Comparison of ENCODE assay signal across 8 cellular contexts in the genomic region with DNA sequence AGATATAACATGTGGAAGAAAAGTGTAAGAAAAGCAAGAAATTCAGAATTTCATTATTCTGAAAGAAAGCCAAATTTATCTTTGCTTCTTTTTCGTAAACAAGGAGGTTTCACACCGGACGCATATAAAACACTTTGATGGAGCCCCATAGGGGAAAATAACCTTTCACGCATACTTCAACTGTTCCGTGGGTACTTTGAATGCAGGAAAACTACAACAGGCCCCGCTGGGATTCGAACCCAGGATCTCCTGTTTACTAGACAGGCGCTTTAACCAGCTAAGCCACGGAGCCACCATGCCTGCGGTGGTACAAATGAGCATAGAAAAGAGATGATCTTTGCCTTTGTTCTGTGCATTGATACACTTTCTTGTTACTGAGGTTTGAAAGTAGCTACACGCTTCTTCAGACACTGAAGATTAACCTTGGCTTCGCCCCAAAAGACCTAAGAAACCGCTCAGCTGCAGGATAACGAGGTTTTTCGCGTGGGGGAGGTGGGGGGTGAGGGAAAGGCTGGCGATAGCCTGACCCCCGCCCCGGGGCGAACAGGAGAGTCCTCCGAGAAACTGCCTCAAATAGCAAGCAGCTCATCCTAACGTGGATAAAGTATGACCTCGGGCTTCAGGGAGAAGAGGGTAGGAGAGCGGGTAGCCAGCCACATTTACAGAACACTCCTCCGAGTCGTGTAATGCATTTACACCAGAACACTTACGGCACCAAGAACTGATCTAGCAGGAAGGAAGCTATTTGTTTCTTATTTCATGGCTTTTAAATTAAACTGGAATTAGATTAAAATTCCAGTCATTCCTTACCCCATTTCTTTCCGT. TPM values are rescaled to one million over a fixed set of nuclear protein-coding genes. Genes with fewer than 3 reads are reported as not detected.
DNase-seq lines count a peak whose midpoint lies in the region; ATAC-seq, FAIRE-seq and TF ChIP-seq lines count a peak whose summit lies in the region.

No MANE protein-coding gene starts in this region.

- H3K9me3 ChIP-seq in DND-41 (ENCODE audit: insufficient read depth, low read length, severe bottlenecking) = no peaks in the 10 kb centered on the region
- H3K9me3 ChIP-seq in HepG2 (ENCODE audit: low read length) = no peaks in the 10 kb centered on the region

- intact Hi-C loops in HepG2 (cut with micrococcal nuclease; ENCODE audit: unreplicated experiment) = loop anchor here (1.0 to 10.0 kb wide), 3 partner anchors 12 to 508 kb away; a partner anchor contains a TSS

- WGBS in HepG2 (ENCODE audit: low lambda C conversion rate) = under 1% methylated on average over 28 of the region's 28 CpGs

- 0 out of 4 replicates have a peak, but pooled peaks of 1 of the 2 experiments have one; percentile 47 for TF ChIP-seq EP300 in HepG2 (IDR thresholded peaks at IDR 0.05; ENCODE audit: low read depth in 2 of 2, low read length in 2 of 2)
- TF ChIP-seq EP300 in HepG2 (CRISPR knock-in tag; IDR thresholded peaks at IDR 0.05; ENCODE audit: borderline replicate concordance) = no peak

- no peak for TF ChIP-seq POLR2A in HepG2 (IDR thresholded peaks at IDR 0.05; ENCODE audit: insufficient read depth in 1 of 2, low read depth in 2 of 2, low read length in 2 of 2)

- H3K4me3 ChIP-seq in DND-41 (ENCODE audit: low read depth in 1 of 2, low read length in 2 of 2) (peak overlapping the region; percentile 41 to 79), HepG2 (replicated peaks in 1 of 3; ENCODE audit: insufficient read depth in 1 of 3, low read depth in 2 of 3, low read length in 3 of 3) (peak overlapping the region; percentile 67 to 78 (median 77))

- ATAC-seq in DND-41 (ENCODE audit: insufficient read depth, low read depth) (peak; percentile 55), HG03442 (IDR thresholded peaks at IDR 0.05; ENCODE audit: unreplicated experiment) (peak; percentile 27), HepG2 (peak; percentile 47), GM18873 (IDR thresholded peaks at IDR 0.05; ENCODE audit: low FRiP score, unreplicated experiment) (no peak)

- H3K9ac ChIP-seq in DND-41 (ENCODE audit: low read depth, low read length) (peak overlapping the region; percentile 70), HepG2 (ENCODE audit: insufficient read depth, low read depth, low read length) (peak overlapping the region; percentile 62)

- H3K36me3 ChIP-seq in DND-41 (ENCODE audit: insufficient read depth, low read length) (no peaks in the 10 kb centered on the region), HepG2 (replicated peaks in 1 of 2; ENCODE audit: control insufficient read depth in 1 of 2, insufficient read depth in 2 of 2, low read length in 2 of 2) (no peaks in the 10 kb centered on the region)

- BruUV-seq in HepG2 (replicated peaks; lab: Mats Ljungman, UMichigan) = no TSS peak

- CTCF ChIA-PET in HepG2 (lab: Yijun Ruan, JAX; ENCODE audit: low intra/inter-chr PET ratio, low total read pairs) = no interaction called here

- DNase-seq in DND-41 (peak; percentile 93), NCI-H69 (lab: John Stamatoyannopoulos, UW) (peak; percentile 92), dermis blood vessel endothelial cell (peak; percentile 92), HepG2 (ENCODE audit: low spot score) (peak; percentile 91)
- peak; percentile 91 for DNase-seq in activated CD4-positive, alpha-beta T cell treated with anti-CD3 and anti-CD28 coated beads, Interleukin-2, amount 50 U/mL, for 1 hour
- peak; percentile 97 for DNase-seq in stimulated activated CD4-positive, alpha-beta T cell treated with anti-CD3 and anti-CD28 coated beads, Interleukin-2, amount 100 ng/mL, for 48 hours

- no peaks in the 10 kb centered on the region for H3K27me3 ChIP-seq in DND-41 (ENCODE audit: insufficient read depth, low read length, poor library complexity)
- no peaks in the 10 kb centered on the region for H3K27me3 ChIP-seq in HepG2 (ENCODE audit: control insufficient read depth in 1 of 2, insufficient read depth in 2 of 2, low read length in 2 of 2)

- peak; percentile 37 for FAIRE-seq in HepG2 (lab: Jason Lieb, UNC)

- H3K27ac ChIP-seq in DND-41 (ENCODE audit: low read length) = peak overlapping the region; percentile 84
- H3K27ac ChIP-seq in HepG2 (ENCODE audit: extremely low read length, insufficient read depth, low read length) = peak overlapping the region; percentile 56

- no peak for TF ChIP-seq CTCF in DND-41 (IDR thresholded peaks at IDR 0.05; ENCODE audit: borderline replicate concordance, extremely low read depth, low read length, poor library complexity, severe bottlenecking)
- TF ChIP-seq CTCF in HepG2 (CRISPR knock-in tag; IDR thresholded peaks at IDR 0.05) = no peak

- H3K4me2 ChIP-seq in DND-41 (ENCODE audit: insufficient read depth, low read length) = peak overlapping the region; percentile 64
- peak overlapping the region; percentile 91 for H3K4me2 ChIP-seq in HepG2 (ENCODE audit: low read depth, low read length)

- TF ChIP-seq RAD21 in HepG2 (CRISPR knock-in tag; IDR thresholded peaks at IDR 0.05) = peak; percentile 26; the same call in 1 of the 2 replicates

- in situ Hi-C loops in HepG2 (cut with HindIII; ENCODE audit: extremely low pct_ligation_motif_present, low pct_unique_long_range_greater_than_20kb) = no loop called here

- no peaks in the 10 kb centered on the region for H4K20me1 ChIP-seq in DND-41 (ENCODE audit: insufficient read depth, low read length)
- H4K20me1 ChIP-seq in HepG2 (ENCODE audit: insufficient read depth, low read length) = no peaks in the 10 kb centered on the region

- peak overlapping the region; percentile 92 for H2AFZ ChIP-seq in DND-41 (ENCODE audit: low read depth, low read length)
- H2AFZ ChIP-seq in HepG2 (ENCODE audit: low read length) = peak overlapping the region; percentile 94

- POLR2A ChIA-PET in HepG2 (lab: Yijun Ruan, JAX) = interaction anchor here (0.7 to 2.6 kb wide), 11 partner anchors 10 to 191 kb away, joined by 3 to 12 read pairs (median 4); a partner anchor contains a TSS

- H3K4me1 ChIP-seq in DND-41 (ENCODE audit: insufficient read depth, low read length) (peaks cover 48% of the 10 kb centered on the region), HepG2 (ENCODE audit: insufficient read depth, low read length) (peaks cover 37% of the 10 kb centered on the region)

- H3K79me2 ChIP-seq in DND-41 (ENCODE audit: insufficient read depth, low read length) = no peaks in the 10 kb centered on the region
- H3K79me2 ChIP-seq in HepG2 (ENCODE audit: insufficient read depth, low read length) = no peaks in the 10 kb centered on the region

RNA-seq across cellular contexts. Expression of a gene that starts 5.3 kb away (rescaled TPM):
- total RNA-seq in dermis blood vessel endothelial cell (60.4 and 78.7 TPM in 2 replicates), HepG2 (2016; rRNA removed; fragmentation: Illumina TruSeq; extraction: Trizol) (52.1 and 79.1 TPM in 2 replicates)
- total RNA-seq in HepG2 (2016; cell fraction: cytosol; rRNA removed; fragmentation: Illumina TruSeq; extraction: Trizol; ENCODE audit: low read depth) = 14.1 and 14.2 TPM in 2 replicates
- 57.3 and 82.0 TPM in 2 replicates for total RNA-seq in HepG2 (2016; cell fraction: insoluble cytoplasmic fraction; rRNA removed; fragmentation: Illumina TruSeq; extraction: Trizol)
- total RNA-seq in HepG2 (2016; cell fraction: membrane; rRNA removed; fragmentation: Illumina TruSeq; extraction: Trizol) = 39.7 and 45.8 TPM in 2 replicates
- total RNA-seq in HepG2 (2016; cell fraction: nucleus; rRNA removed; fragmentation: Illumina TruSeq; extraction: Trizol) = 25.0 and 25.1 TPM in 2 replicates
- polyA plus RNA-seq in HepG2 (2011; rRNA removed) = 35.2 and 39.9 TPM in 2 replicates
- polyA plus RNA-seq in HepG2 (2011; cell fraction: cytosol; rRNA removed) = 30.0 and 36.6 TPM in 2 replicates
- 17.1 and 20.4 TPM in 2 replicates for polyA plus RNA-seq in HepG2 (2011; cell fraction: nucleus; rRNA removed)
- 43.4 and 46.6 TPM in 2 replicates for polyA plus RNA-seq in HepG2 (2012)
- polyA plus RNA-seq in HepG2 (2016; cell fraction: cytosol; fragmentation: Illumina TruSeq; extraction: Trizol; ENCODE audit: low read depth) = 7.3 and 12.1 TPM in 2 replicates
- 70.8 and 81.5 TPM in 2 replicates for polyA plus RNA-seq in HepG2 (2016; cell fraction: insoluble cytoplasmic fraction; fragmentation: Illumina TruSeq; extraction: Trizol; ENCODE audit: low read depth)
- 23.8 and 31.2 TPM in 2 replicates for polyA plus RNA-seq in HepG2 (2016; cell fraction: membrane; fragmentation: Illumina TruSeq; extraction: Trizol; ENCODE audit: low read depth)
- 36.5 and 38.4 TPM in 2 replicates for polyA plus RNA-seq in HepG2 (2016; cell fraction: nucleus; fragmentation: Illumina TruSeq; extraction: Trizol; ENCODE audit: insufficient read depth, low read depth)
- polyA minus RNA-seq in HepG2 (2011; rRNA and poly(A)+ RNA removed; ENCODE audit: low replicate concordance) = 13.7 and 15.1 TPM in 2 replicates
- polyA minus RNA-seq in HepG2 (2011; cell fraction: cytosol; rRNA and poly(A)+ RNA removed) = 19.8 and 21.2 TPM in 2 replicates
- 6.7 and 13.2 TPM in 2 replicates for polyA minus RNA-seq in HepG2 (2011; cell fraction: nucleus; rRNA and poly(A)+ RNA removed)

RNA-seq across cellular contexts. Expression of a gene that starts 32.8 kb away (rescaled TPM):
- not detected in 2 replicates for total RNA-seq in dermis blood vessel endothelial cell
- not detected in 2 replicates for total RNA-seq in HepG2 (2016; rRNA removed; fragmentation: Illumina TruSeq; extraction: Trizol)
- not detected in 2 replicates for total RNA-seq in HepG2 (2016; cell fraction: cytosol; rRNA removed; fragmentation: Illumina TruSeq; extraction: Trizol; ENCODE audit: low read depth)
- total RNA-seq in HepG2 (2016; cell fraction: insoluble cytoplasmic fraction; rRNA removed; fragmentation: Illumina TruSeq; extraction: Trizol) = not detected in 2 replicates
- total RNA-seq in HepG2 (2016; cell fraction: membrane; rRNA removed; fragmentation: Illumina TruSeq; extraction: Trizol) = not detected in 2 replicates
- total RNA-seq in HepG2 (2016; cell fraction: nucleus; rRNA removed; fragmentation: Illumina TruSeq; extraction: Trizol) = not detected in 2 replicates
- 0.04 and 0.12 TPM in 2 replicates for polyA plus RNA-seq in HepG2 (2011; rRNA removed)
- 0.04 and 0.08 TPM in 2 replicates for polyA plus RNA-seq in HepG2 (2011; cell fraction: cytosol; rRNA removed)
- not detected in 2 replicates for polyA plus RNA-seq in HepG2 (2011; cell fraction: nucleus; rRNA removed)
- polyA plus RNA-seq in HepG2 (2012) = 0.05 and 0.07 TPM in 2 replicates
- polyA plus RNA-seq in HepG2 (2016; cell fraction: cytosol; fragmentation: Illumina TruSeq; extraction: Trizol; ENCODE audit: low read depth) = not detected in 2 replicates
- polyA plus RNA-seq in HepG2 (2016; cell fraction: insoluble cytoplasmic fraction; fragmentation: Illumina TruSeq; extraction: Trizol; ENCODE audit: low read depth) = not detected in 2 replicates
- not detected in 2 replicates for polyA plus RNA-seq in HepG2 (2016; cell fraction: membrane; fragmentation: Illumina TruSeq; extraction: Trizol; ENCODE audit: low read depth)
- not detected in 2 replicates for polyA plus RNA-seq in HepG2 (2016; cell fraction: nucleus; fragmentation: Illumina TruSeq; extraction: Trizol; ENCODE audit: insufficient read depth, low read depth)
- polyA minus RNA-seq in HepG2 (2011; rRNA and poly(A)+ RNA removed; ENCODE audit: low replicate concordance) = not detected in 2 replicates
- not detected in 2 replicates for polyA minus RNA-seq in HepG2 (2011; cell fraction: cytosol; rRNA and poly(A)+ RNA removed)
- not detected in 2 replicates for polyA minus RNA-seq in HepG2 (2011; cell fraction: nucleus; rRNA and poly(A)+ RNA removed)
